Comparison of ENCODE assay signal across 1 cellular context in the genomic region with DNA sequence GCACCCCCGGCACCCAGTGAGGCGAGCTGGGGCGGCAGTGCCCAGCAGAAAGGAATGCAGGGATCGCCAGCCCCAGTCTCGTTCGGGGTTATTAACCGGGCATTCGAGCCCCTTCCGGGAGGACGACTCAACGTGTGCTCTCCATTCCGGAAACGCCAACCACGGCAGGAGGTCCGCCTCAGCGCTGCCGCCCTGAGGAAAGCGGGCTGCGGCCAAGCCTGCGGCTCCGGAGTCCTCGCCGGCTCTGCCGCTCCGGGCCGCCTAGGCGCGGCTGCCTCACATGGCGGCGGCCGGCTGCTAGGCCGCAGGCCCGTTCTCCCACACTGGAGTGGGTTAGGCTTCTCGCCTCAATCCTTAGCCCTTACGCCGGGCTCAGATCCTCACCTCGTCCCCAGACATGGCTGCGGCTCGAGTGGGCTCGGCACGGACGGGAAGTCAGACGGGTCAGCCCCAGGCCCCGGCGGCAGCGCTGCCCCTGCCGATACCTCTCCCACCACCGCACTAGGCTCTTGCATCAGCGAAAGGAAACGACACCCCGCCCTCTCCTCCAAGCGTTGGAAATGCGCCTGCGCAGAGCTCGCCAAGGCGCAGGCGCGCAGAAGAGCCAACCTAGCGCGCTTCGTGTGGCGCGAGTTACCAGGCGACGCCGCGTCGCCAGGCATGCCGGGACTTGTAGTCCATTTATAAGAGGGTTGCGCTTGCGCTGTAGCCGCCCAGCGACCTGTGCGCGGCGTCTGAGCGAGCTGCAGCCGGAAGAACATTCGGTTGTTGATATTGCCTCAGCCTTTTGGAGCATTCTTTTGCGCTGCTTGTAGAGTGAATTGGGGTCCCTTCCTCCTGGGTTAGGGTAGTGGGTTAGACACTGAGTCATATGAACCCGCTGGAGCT.
TF ChIP-seq lines count a peak whose summit lies in the region.

TSS of gene EIF2S2 (minus strand) at position 532 of the 888 bp plus-strand sequence. CDS start at position 399, 133 bp downstream.

TF ChIP-seq in HepG2, 621 proteins besides CTCF, POLR2A, EP300 and RAD21 (continued from another document and continues in another):
- TF ChIP-seq KLF15 (CRISPR knock-in tag; IDR thresholded peaks at IDR 0.05; ENCODE audit: borderline replicate concordance) (no peak; the same call in none of the 2 replicates), TBX3 (IDR thresholded peaks at IDR 0.05; ENCODE audit: borderline replicate concordance) (peak; percentile 74), ZNF770 (CRISPR knock-in tag; IDR thresholded peaks at IDR 0.05) (peak; percentile 67), CSRNP1 (CRISPR knock-in tag; IDR thresholded peaks at IDR 0.05) (peak; percentile 98), ZNF136 (CRISPR knock-in tag; IDR thresholded peaks at IDR 0.05; ENCODE audit: low read depth) (no peak; the same call in 1 of the 2 replicates), ZNF552 (CRISPR knock-in tag; IDR thresholded peaks at IDR 0.05; ENCODE audit: borderline replicate concordance) (peak; percentile 96; the same call in 1 of the 2 replicates), ZNF232 (CRISPR knock-in tag; IDR thresholded peaks at IDR 0.05; ENCODE audit: borderline replicate concordance) (peak; percentile 75), HDAC1 (CRISPR knock-in tag; IDR thresholded peaks at IDR 0.05) (peak; percentile 99), ZNF737 (CRISPR knock-in tag; IDR thresholded peaks at IDR 0.05; ENCODE audit: borderline replicate concordance) (peak; percentile 98; the same call in 1 of the 2 replicates), IKZF4 (CRISPR knock-in tag; IDR thresholded peaks at IDR 0.05; ENCODE audit: borderline replicate concordance, low read depth, not compliant biosample characterization) (peak; percentile 96), MXD1 (CRISPR knock-in tag; IDR thresholded peaks at IDR 0.05) (peak; percentile 90; the same call in 1 of the 2 replicates), HMGXB4 (CRISPR knock-in tag; IDR thresholded peaks at IDR 0.05; ENCODE audit: borderline replicate concordance in 1 of 2, low read depth in 1 of 2) (peak; percentile 95 to 99), NFATC3 (CRISPR knock-in tag; IDR thresholded peaks at IDR 0.05) (peak; percentile 80; the same call in 1 of the 2 replicates), SNAPC2 (CRISPR knock-in tag; IDR thresholded peaks at IDR 0.05) (peak; percentile 96), CC2D1A (CRISPR knock-in tag; IDR thresholded peaks at IDR 0.05) (peak; percentile 94; the same call in 1 of the 2 replicates), ZNF749 (CRISPR knock-in tag; IDR thresholded peaks at IDR 0.05; ENCODE audit: borderline replicate concordance) (peak; percentile 86), GTF3A (CRISPR knock-in tag; conservative IDR thresholded peaks at IDR 0.05) (peak; percentile 96), SYNCRIP (IDR thresholded peaks at IDR 0.05; ENCODE audit: insufficient read depth, low read depth, low read length) (no peak), HNF4A (CRISPR knock-in tag; IDR thresholded peaks at IDR 0.05) (0 out of 2 replicates have a peak, but pooled peaks have one; percentile 30), ZNF318 (CRISPR knock-in tag; IDR thresholded peaks at IDR 0.05) (peak; percentile 94), ZNF251 (CRISPR knock-in tag; IDR thresholded peaks at IDR 0.05) (no peak), ZGPAT (CRISPR knock-in tag; IDR thresholded peaks at IDR 0.05) (peak; percentile 98), NFE2L1 (CRISPR knock-in tag; IDR thresholded peaks at IDR 0.05; ENCODE audit: borderline replicate concordance) (peak; percentile 94), THAP8 (CRISPR knock-in tag; IDR thresholded peaks at IDR 0.05; ENCODE audit: borderline replicate concordance) (no peak), ZNF430 (CRISPR knock-in tag; IDR thresholded peaks at IDR 0.05) (peak; percentile 97; the same call in 1 of the 2 replicates), MTF2 (CRISPR knock-in tag; IDR thresholded peaks at IDR 0.05; ENCODE audit: borderline replicate concordance) (peak; percentile 98; the same call in 1 of the 2 replicates), ZNF224 (CRISPR knock-in tag; IDR thresholded peaks at IDR 0.05) (peak; percentile 99), ZNF496 (CRISPR knock-in tag; IDR thresholded peaks at IDR 0.05; ENCODE audit: insufficient replicate concordance) (no peak)
- TF ChIP-seq, protein P1, sequence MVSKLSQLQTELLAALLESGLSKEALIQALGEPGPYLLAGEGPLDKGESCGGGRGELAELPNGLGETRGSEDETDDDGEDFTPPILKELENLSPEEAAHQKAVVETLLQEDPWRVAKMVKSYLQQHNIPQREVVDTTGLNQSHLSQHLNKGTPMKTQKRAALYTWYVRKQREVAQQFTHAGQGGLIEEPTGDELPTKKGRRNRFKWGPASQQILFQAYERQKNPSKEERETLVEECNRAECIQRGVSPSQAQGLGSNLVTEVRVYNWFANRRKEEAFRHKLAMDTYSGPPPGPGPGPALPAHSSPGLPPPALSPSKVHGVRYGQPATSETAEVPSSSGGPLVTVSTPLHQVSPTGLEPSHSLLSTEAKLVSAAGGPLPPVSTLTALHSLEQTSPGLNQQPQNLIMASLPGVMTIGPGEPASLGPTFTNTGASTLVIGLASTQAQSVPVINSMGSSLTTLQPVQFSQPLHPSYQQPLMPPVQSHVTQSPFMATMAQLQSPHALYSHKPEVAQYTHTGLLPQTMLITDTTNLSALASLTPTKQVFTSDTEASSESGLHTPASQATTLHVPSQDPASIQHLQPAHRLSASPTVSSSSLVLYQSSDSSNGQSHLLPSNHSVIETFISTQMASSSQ (IDR thresholded peaks at IDR 0.05; ENCODE audit: low read depth), result no peak
- TF ChIP-seq, protein P1 (CRISPR knock-in tag; IDR thresholded peaks at IDR 0.05; ENCODE audit: borderline replicate concordance), result peak; percentile 86
